In the genomic region with DNA sequence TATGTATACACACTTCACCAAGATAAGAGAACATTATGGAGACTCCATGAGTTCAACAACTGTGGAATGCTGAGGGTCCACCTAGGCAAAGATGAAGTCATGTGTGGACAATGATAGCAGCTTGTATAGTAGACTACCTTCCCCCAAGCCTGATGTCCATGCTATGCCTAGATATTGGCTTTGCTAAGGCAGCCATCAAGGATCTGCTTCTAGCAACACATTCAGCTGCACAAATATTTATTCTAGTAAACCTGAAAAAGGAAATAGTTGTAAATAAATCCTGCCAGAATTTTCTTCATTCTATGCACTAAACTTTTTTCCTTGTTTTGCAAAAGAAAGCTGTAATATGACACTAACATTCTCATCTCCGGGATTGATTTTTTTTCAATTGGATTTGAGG, we compare ENCODE assay signal across 24 cellular contexts. TPM values are rescaled to one million over a fixed set of nuclear protein-coding genes. Genes with fewer than 3 reads are reported as not detected.
"Had no signal": no experiment of that assay in that cellular context is flagged by ENCODE, and none has a peak within 500 bp of the region (broad histone marks: within the 10 kb centered on the region; RNA-seq: fewer than 3 reads in every experiment).

No MANE protein-coding gene starts in this region.

- H3K27ac ChIP-seq: coronary artery, PC-9 had no signal

- H3K4me3 ChIP-seq: coronary artery, K562, PC-9 had no signal

- DNase-seq: activated CD4-positive, alpha-beta T cell treated with anti-CD3 and anti-CD28 coated beads for 48 hours; activated CD4-positive, alpha-beta T cell treated with anti-CD3 and anti-CD28 coated beads, Interleukin-2, amount 50 U/mL, for 4 hours; activated CD4-positive, CD25-positive, alpha-beta regulatory T cell treated with anti-CD3 and anti-CD28 coated beads, Interleukin-2, amount 50 U/mL, for 72 hours; activated CD8-positive, alpha-beta memory T cell treated with anti-CD3 and anti-CD28 coated beads, Interleukin-2, amount 50 U/mL, for 48 hours; activated CD8-positive, alpha-beta T cell treated with anti-CD3 and anti-CD28 coated beads, Interleukin-2, amount 10 ng/mL, durations not matched to agents 7 days and 5 days; activated effector memory CD4-positive, alpha-beta T cell treated with Interleukin-2 at 50 U/mL for 16 hours; activated naive CD4-positive, alpha-beta T cell; activated T-cell treated with anti-CD3 and anti-CD28 coated beads, Interleukin-2, amount 50 U/mL, for 1 hour; aorta; central memory CD4-positive, alpha-beta T cell; Karpas-422; NCI-H1417; NCI-H2081 treated with DMSO at 0.1 percent for 48 hours; NCI-H2171; NCI-H345; NCI-H510A treated with DMSO at 0.1 percent for 48 hours; NCI-H82; PC-9; SHP77 treated with DMSO at 0.1 percent for 48 hours had no signal

- ATAC-seq: activated CD8-positive, alpha-beta T cell treated with anti-CD3 and anti-CD28 coated beads, Interleukin-2, amount 10 ng/mL, durations not matched to agents 7 days and 5 days; K562; WTC11 had no signal

- FAIRE-seq: bronchial epithelial cell, K562 had no signal

RNA-seq across cellular contexts. Expression of gene LPAR3, which starts 7.0 kb away (rescaled TPM):
- total RNA-seq: chondrocyte, PC-9 had no signal
- polyA plus RNA-seq: K562 had no signal
